ENCODE assay signal across 2 cellular contexts in the genomic region with DNA sequence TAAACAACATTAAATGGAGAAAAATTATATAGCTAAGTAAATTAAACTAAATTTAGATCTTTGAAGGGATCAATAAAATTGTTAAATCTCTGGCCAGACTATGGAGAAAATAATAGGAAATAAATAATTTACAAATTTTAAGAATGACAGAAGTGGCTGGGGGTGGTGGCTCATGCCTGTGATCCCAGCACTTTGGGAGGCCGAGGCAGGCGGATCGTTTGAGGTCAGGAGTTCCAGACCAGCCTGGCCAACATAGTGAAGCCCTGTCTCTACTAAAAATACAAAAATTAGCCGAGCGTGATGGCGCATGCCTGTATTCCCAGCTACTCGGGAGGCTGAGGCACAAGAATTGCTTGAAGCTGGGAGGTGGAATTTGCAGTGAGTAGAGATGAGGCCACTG. TPM values are rescaled to one million over a fixed set of nuclear protein-coding genes. Genes with fewer than 3 reads are reported as not detected.
"Had no signal": no experiment of that assay in that cellular context is flagged by ENCODE, and none has a peak within 500 bp of the region (broad histone marks: within the 10 kb centered on the region; RNA-seq: fewer than 3 reads in every experiment).

No MANE protein-coding gene starts in this region.

RNA-seq across cellular contexts. Expression of a gene that starts 58.6 kb away (rescaled TPM):
- total RNA-seq: fibroblast of lung, fibroblast of villous mesenchyme had no signal
